39 cellular contexts compared by ENCODE assay signal in genomic region chr12:51901121-51901812, GRCh38. TPM values are rescaled to one million over a fixed set of nuclear protein-coding genes. Genes with fewer than 3 reads are reported as not detected.
DNase-seq lines count a peak whose midpoint lies in the region; ATAC-seq, FAIRE-seq and TF ChIP-seq lines count a peak whose summit lies in the region.
"Had no signal": no experiment of that assay in that cellular context is flagged by ENCODE, and none has a peak within 500 bp of the region (broad histone marks: within the 10 kb centered on the region; RNA-seq: fewer than 3 reads in every experiment).

No MANE protein-coding gene starts in this region.

- DNase-seq in SIG-M5 treated with dmso at 0.1 percent for 504 hours (lab: John Stamatoyannopoulos, UW; ENCODE audit: unreplicated experiment) (peak; percentile 11), SIG-M5 (lab: John Stamatoyannopoulos, UW) (no peak), K562 (ENCODE audit: extremely low read depth in 1 of 4, low spot score in 3 of 4) (peak in 1 of 4 experiments; percentile 44), left kidney (ENCODE audit: low read depth, low spot score) (peak; percentile 92), small intestine (peak; percentile 86), RKO (ENCODE audit: low spot score) (no peak), NCI-H1694 treated with DMSO at 0.1 percent for 48 hours (lab: John Stamatoyannopoulos, UW) (no peak)
- DNase-seq: 8988T; activated B cell treated with CpG ODN at 0.5 μM for 24 hours; activated CD8-positive, alpha-beta memory T cell treated with anti-CD3 and anti-CD28 coated beads, Interleukin-2, amount 10 ng/mL, durations not matched to agents 7 days and 5 days; activated naive CD4-positive, alpha-beta T cell; activated naive CD8-positive, alpha-beta T cell treated with anti-CD3 and anti-CD28 coated beads, Interleukin-2, amount 50 U/mL, for 24 hours; activated T-cell treated with anti-CD3 and anti-CD28 coated beads, Interleukin-2, amount 50 U/mL, for 72 hours; Calu3; cortex of kidney; DMS79 treated with DMSO at 0.1 percent for 48 hours; effector memory CD4-positive, alpha-beta T cell; erythroblast; GDM1; GM23248; Karpas-422; lower lobe of right lung; MV-4-11; NCI-H1694; NCI-H446; NCI-H748 treated with DMSO at 0.1 percent for 48 hours; nephron progenitor cell; retina; spleen; stimulated activated CD8-positive, alpha-beta memory T cell treated with anti-CD3 and anti-CD28 coated beads, Interleukin-4, amount 100 ng/mL, for 48 hours; testis had no signal

- no peaks in the 10 kb centered on the region for H4K20me1 ChIP-seq in K562 (replicated peaks; ENCODE audit: control insufficient read depth, insufficient read depth, low read length)

- no peaks in the 10 kb centered on the region for H3K79me2 ChIP-seq in K562 (ENCODE audit: control insufficient read depth, insufficient read depth, low read length)

- TF ChIP-seq CTCF in K562 (IDR thresholded peaks at IDR 0.05 in 2 of 3, conservative IDR thresholded peaks at IDR 0.05 in 1 of 3; ENCODE audit: insufficient read depth in 2 of 3, low read depth in 1 of 3, low read length in 3 of 3), result 0 out of 6 replicates have a peak, but pooled peaks of 1 of the 3 experiments have one; percentile 5

- H3K4me3 ChIP-seq in K562, result no peak overlapping the region
- no peak overlapping the region for H3K4me3 ChIP-seq in small intestine (ENCODE audit: low read depth in 1 of 2, low read length in 2 of 2)
- H3K4me3 ChIP-seq: GM23248, lower lobe of right lung, ovary, spleen had no signal

- H3K36me3 ChIP-seq in K562 (ENCODE audit: control insufficient read depth, insufficient read depth, low read length) (no peaks in the 10 kb centered on the region), small intestine (ENCODE audit: control insufficient read depth in 2 of 2, insufficient read depth in 2 of 2, low read length in 2 of 2) (no peaks in the 10 kb centered on the region)
- H3K36me3 ChIP-seq: lower lobe of right lung, ovary, spleen had no signal

- no peak for TF ChIP-seq POLR2A in K562 (conservative IDR thresholded peaks at IDR 0.05)

- POLR2A ChIA-PET in K562 (lab: Yijun Ruan, JAX), result interaction anchor here (1.2 to 1.4 kb wide), 2 partner anchors 15 to 16 kb away, joined by 3 read pairs; no protein-coding TSS in a partner anchor

- H2AFZ ChIP-seq in K562 (ENCODE audit: low read depth, low read length), result no peak overlapping the region
- H2AFZ ChIP-seq: GM23248 had no signal

- H3K27me3 ChIP-seq in K562 (ENCODE audit: control insufficient read depth in 2 of 2, insufficient read depth in 2 of 2, low read length in 2 of 2), result no peaks in the 10 kb centered on the region
- H3K27me3 ChIP-seq in small intestine (ENCODE audit: control insufficient read depth in 2 of 2, insufficient read depth in 2 of 2, low read length in 2 of 2), result no peaks in the 10 kb centered on the region
- H3K27me3 ChIP-seq: ovary, testis had no signal

- 38% methylated on average over 14 of the region's 14 CpGs for WGBS in K562 (ENCODE audit: insufficient coverage, low coverage, missing lambda C conversion rate)
- WGBS in small intestine, 3 donors, result 42 to 70% (median 54%) methylated on average over 14 of the region's 14 CpGs

- no peaks in the 10 kb centered on the region for H3K9me1 ChIP-seq in K562 (ENCODE audit: control insufficient read depth, insufficient read depth, low read length)

- no peak overlapping the region for H3K27ac ChIP-seq in K562 (ENCODE audit: extremely low read depth, low read depth, low read length)
- H3K27ac ChIP-seq in small intestine (ENCODE audit: low read depth in 1 of 2, low read length in 1 of 2), result no peak overlapping the region
- H3K27ac ChIP-seq: GM23248, lower lobe of right lung, ovary, spleen, testis had no signal

- ATAC-seq in K562, result peak; percentile 29
- ATAC-seq in GM21576 (IDR thresholded peaks at IDR 0.05; ENCODE audit: unreplicated experiment), result no peak
- ATAC-seq: activated CD8-positive, alpha-beta memory T cell treated with anti-CD3 and anti-CD28 coated beads, Interleukin-2, amount 10 ng/mL, durations not matched to agents 7 days and 5 days; activated naive CD8-positive, alpha-beta T cell treated with anti-CD3 and anti-CD28 coated beads, Interleukin-2, amount 50 U/mL, for 24 hours; lower lobe of right lung had no signal

- intact Hi-C loops in K562 (cut with micrococcal nuclease), result no loop called here

- no peak overlapping the region for H3K4me2 ChIP-seq in K562 (ENCODE audit: insufficient read depth, low read length)

- BruUV-seq in K562 (replicated peaks; lab: Mats Ljungman, UMichigan), result no TSS peak

- H3K9ac ChIP-seq in K562 (ENCODE audit: insufficient read depth in 1 of 2, low read depth in 2 of 2, low read length in 2 of 2), result peak overlapping the region in 1 of 2 experiments; percentile 20; a peak in 1 of 4 replicates
- H3K9ac ChIP-seq: GM23248 had no signal

- H3K4me1 ChIP-seq in K562 (replicated peaks in 1 of 2; ENCODE audit: control insufficient read depth in 2 of 2, insufficient read depth in 2 of 2, low read length in 2 of 2) (peaks cover 20 to 24% of the 10 kb centered on the region in 2 experiments), small intestine (ENCODE audit: control insufficient read depth in 2 of 2, insufficient read depth in 1 of 2, low read depth in 1 of 2, low read length in 1 of 2) (peaks cover 0 to 6% of the 10 kb centered on the region in 2 donors)

- FAIRE-seq in K562 (lab: Jason Lieb, UNC) (peak; percentile 26), small intestine (lab: Jason Lieb, UNC) (no peak)
- FAIRE-seq: RCC 7860, urothelium cell line had no signal

- in situ Hi-C loops in K562 (cut with MboI), result no loop called here

- no peak for TF ChIP-seq EP300 in K562 (IDR thresholded peaks at IDR 0.05; ENCODE audit: low read length)

- no peak for TF ChIP-seq RAD21 in K562 (CRISPR knock-in tag; conservative IDR thresholded peaks at IDR 0.05 in 1 of 2, IDR thresholded peaks at IDR 0.05 in 1 of 2)

- CTCF ChIA-PET in K562 (lab: Yijun Ruan, JAX; ENCODE audit: low intra/inter-chr PET ratio), result interaction anchor here (0.6 kb wide), 1 partner anchor 105 kb away, joined by 3 read pairs; the partner anchor contains the start of gene TAMALIN

- no peaks in the 10 kb centered on the region; the same call in 1 of the 2 replicates for H3K9me3 ChIP-seq in K562 (replicated peaks; ENCODE audit: control insufficient read depth, insufficient read depth, low read depth, low read length)
- no peaks in the 10 kb centered on the region for H3K9me3 ChIP-seq in small intestine (ENCODE audit: control insufficient read depth, low read depth)
- H3K9me3 ChIP-seq: lower lobe of right lung, ovary, spleen, testis had no signal

RNA-seq across cellular contexts. Expression of gene ACVRL1, which starts 6.0 kb away (rescaled TPM):
- total RNA-seq in K562 (2011; cell fraction: chromatin; rRNA removed; ENCODE audit: low replicate concordance), result 1.3 and 3.5 TPM in 2 replicates
- total RNA-seq in K562 (2011; cell fraction: nucleolus; rRNA removed), result 2.1 and 2.7 TPM in 2 replicates
- 1.2 and 2.4 TPM in 2 replicates for total RNA-seq in K562 (2011; cell fraction: nucleoplasm; rRNA removed)
- 0.20 and 0.91 TPM in 2 replicates for total RNA-seq in K562 (2014; rRNA removed)
- 0.06 and 0.22 TPM in 2 replicates for total RNA-seq in K562 (2014; rRNA removed; fragmentation: Illumina TruSeq; extraction: Trizol)
- total RNA-seq in K562 (2015; rRNA removed; fragmentation: Illumina TruSeq; extraction: Trizol), result 0.36 and 0.87 TPM in 2 replicates
- 1.3 and 1.4 TPM in 2 replicates for total RNA-seq in K562 (2021)
- polyA plus RNA-seq in K562 (2011; rRNA removed), result 0.26 and 0.83 TPM in 2 replicates
- polyA plus RNA-seq in K562 (2011; cell fraction: cytosol; rRNA removed), result 0.39 and 0.47 TPM in 2 replicates
- 2.0 and 2.1 TPM in 2 replicates for polyA plus RNA-seq in K562 (2011; cell fraction: nucleus; rRNA removed)
- polyA plus RNA-seq in K562 (2012), result 1.2 and 5.1 TPM in 2 replicates
- 0.30 and 0.71 TPM in 2 replicates for polyA plus RNA-seq in K562 (2014; fragmentation: Illumina TruSeq; extraction: Trizol)
- polyA plus RNA-seq in K562 (2014; fragmentation: Nextera tagmentation; extraction: Ambion mirVana), result under 1 TPM; 0.07 to 0.11 TPM
- polyA plus RNA-seq in K562 (2014; rRNA removed), result 0.42 and 0.45 TPM in 2 replicates
- polyA minus RNA-seq in K562 (2011; rRNA and poly(A)+ RNA removed), result 0.28 and 1.2 TPM in 2 replicates
- polyA minus RNA-seq in K562 (2011; cell fraction: cytosol; rRNA and poly(A)+ RNA removed), result not detected in 2 replicates
- 0.94 and 1.7 TPM in 2 replicates for polyA minus RNA-seq in K562 (2011; cell fraction: nucleus; rRNA and poly(A)+ RNA removed)
- polyA plus RNA-seq in small intestine, result 10 to 100 TPM in 1 of 3 donors, 1 to 10 TPM in 1, under 1 TPM in 1; 0.89 to 44.2 (median 4.6) TPM
- total RNA-seq: activated B cell treated with CpG ODN at 0.5 μM for 24 hours; activated CD8-positive, alpha-beta memory T cell treated with anti-CD3 and anti-CD28 coated beads, Interleukin-2, amount 10 ng/mL, durations not matched to agents 7 days and 5 days; activated T-cell treated with anti-CD3 and anti-CD28 coated beads, Interleukin-2, amount 50 U/mL, for 72 hours; Calu3; SK-MEL-5; T-helper 1 cell treated with Interleukin-12 subunit alpha and Interleukin-12 subunit beta and Interleukin-4 antibody, amounts not matched to agents 30 ng/mL and 1 ng/mL, for 36 hours had no signal

RNA-seq across cellular contexts. Expression of gene ANKRD33, which starts 13.4 kb away (rescaled TPM):
- total RNA-seq in K562 (2011; cell fraction: chromatin; rRNA removed; ENCODE audit: low replicate concordance), result 0.21 and 0.51 TPM in 2 replicates
- 0.39 and 0.50 TPM in 2 replicates for total RNA-seq in K562 (2011; cell fraction: nucleolus; rRNA removed)
- 0.31 and 0.37 TPM in 2 replicates for total RNA-seq in K562 (2011; cell fraction: nucleoplasm; rRNA removed)
- not detected in 2 replicates for total RNA-seq in K562 (2014; rRNA removed)
- total RNA-seq in K562 (2014; rRNA removed; fragmentation: Illumina TruSeq; extraction: Trizol), result 0.07 and 0.10 TPM in 2 replicates
- total RNA-seq in K562 (2015; rRNA removed; fragmentation: Illumina TruSeq; extraction: Trizol), result 0.11 and 0.23 TPM in 2 replicates
- 0.20 TPM in 1 of 2 replicates, not detected in the other for total RNA-seq in K562 (2021)
- polyA plus RNA-seq in K562 (2011; rRNA removed), result 0.06 and 0.08 TPM in 2 replicates
- 0.04 TPM in 1 of 2 replicates, not detected in the other for polyA plus RNA-seq in K562 (2011; cell fraction: cytosol; rRNA removed)
- polyA plus RNA-seq in K562 (2011; cell fraction: nucleus; rRNA removed), result 0.18 and 0.47 TPM in 2 replicates
- 0.17 and 3.1 TPM in 2 replicates for polyA plus RNA-seq in K562 (2012)
- 0.04 TPM in 1 of 2 replicates, not detected in the other for polyA plus RNA-seq in K562 (2014; fragmentation: Illumina TruSeq; extraction: Trizol)
- polyA plus RNA-seq in K562 (2014; fragmentation: Nextera tagmentation; extraction: Ambion mirVana), result not detected
- polyA plus RNA-seq in K562 (2014; rRNA removed), result 0.11 TPM in 1 of 2 replicates, not detected in the other
- polyA minus RNA-seq in K562 (2011; rRNA and poly(A)+ RNA removed), result not detected in 2 replicates
- not detected in 2 replicates for polyA minus RNA-seq in K562 (2011; cell fraction: cytosol; rRNA and poly(A)+ RNA removed)
- 0.27 and 0.44 TPM in 2 replicates for polyA minus RNA-seq in K562 (2011; cell fraction: nucleus; rRNA and poly(A)+ RNA removed)
- polyA plus RNA-seq in small intestine, result not detected
- total RNA-seq: activated B cell treated with CpG ODN at 0.5 μM for 24 hours; activated CD8-positive, alpha-beta memory T cell treated with anti-CD3 and anti-CD28 coated beads, Interleukin-2, amount 10 ng/mL, durations not matched to agents 7 days and 5 days; activated T-cell treated with anti-CD3 and anti-CD28 coated beads, Interleukin-2, amount 50 U/mL, for 72 hours; Calu3; cardiac septum; GM23248; lower lobe of right lung; ovary; SK-MEL-5; spleen; T-helper 1 cell treated with Interleukin-12 subunit alpha and Interleukin-12 subunit beta and Interleukin-4 antibody, amounts not matched to agents 30 ng/mL and 1 ng/mL, for 36 hours had no signal
- polyA plus RNA-seq: CD14-positive monocyte, GM23248, ovary, spleen had no signal

RNA-seq across cellular contexts. Expression of gene ACVR1B, which starts 50.2 kb away (rescaled TPM):
- 23.4 and 35.1 TPM in 2 replicates for total RNA-seq in K562 (2011; cell fraction: chromatin; rRNA removed; ENCODE audit: low replicate concordance)
- 25.7 and 30.9 TPM in 2 replicates for total RNA-seq in K562 (2011; cell fraction: nucleolus; rRNA removed)
- total RNA-seq in K562 (2011; cell fraction: nucleoplasm; rRNA removed), result 34.2 and 41.3 TPM in 2 replicates
- total RNA-seq in K562 (2014; rRNA removed), result 6.8 and 8.6 TPM in 2 replicates
- total RNA-seq in K562 (2014; rRNA removed; fragmentation: Illumina TruSeq; extraction: Trizol), result 5.9 and 6.7 TPM in 2 replicates
- total RNA-seq in K562 (2015; rRNA removed; fragmentation: Illumina TruSeq; extraction: Trizol), result 5.9 and 6.9 TPM in 2 replicates
- total RNA-seq in K562 (2021), result 10.3 and 15.1 TPM in 2 replicates
- 8.0 and 8.4 TPM in 2 replicates for polyA plus RNA-seq in K562 (2011; rRNA removed)
- 7.8 and 8.1 TPM in 2 replicates for polyA plus RNA-seq in K562 (2011; cell fraction: cytosol; rRNA removed)
- 11.1 and 12.6 TPM in 2 replicates for polyA plus RNA-seq in K562 (2011; cell fraction: nucleus; rRNA removed)
- 7.8 and 12.4 TPM in 2 replicates for polyA plus RNA-seq in K562 (2012)
- polyA plus RNA-seq in K562 (2014; fragmentation: Illumina TruSeq; extraction: Trizol), result 9.9 and 10.8 TPM in 2 replicates
- under 1 TPM; 0.97 to 0.98 TPM for polyA plus RNA-seq in K562 (2014; fragmentation: Nextera tagmentation; extraction: Ambion mirVana)
- 7.2 and 11.3 TPM in 2 replicates for polyA plus RNA-seq in K562 (2014; rRNA removed)
- polyA minus RNA-seq in K562 (2011; rRNA and poly(A)+ RNA removed), result 12.3 and 13.4 TPM in 2 replicates
- polyA minus RNA-seq in K562 (2011; cell fraction: cytosol; rRNA and poly(A)+ RNA removed), result 5.4 and 7.0 TPM in 2 replicates
- 4.3 and 6.0 TPM in 2 replicates for polyA minus RNA-seq in K562 (2011; cell fraction: nucleus; rRNA and poly(A)+ RNA removed)
- polyA plus RNA-seq in small intestine, result 10 to 100 TPM; 11.6 to 27.9 (median 15.0) TPM

RNA-seq across cellular contexts. Expression of gene FIGNL2, which starts 52.7 kb away (rescaled TPM):
- total RNA-seq in K562 (2011; cell fraction: chromatin; rRNA removed; ENCODE audit: low replicate concordance), result 0.07 TPM in 1 of 2 replicates, not detected in the other
- total RNA-seq in K562 (2011; cell fraction: nucleolus; rRNA removed), result 0.17 TPM in 1 of 2 replicates, not detected in the other
- total RNA-seq in K562 (2011; cell fraction: nucleoplasm; rRNA removed), result not detected in 2 replicates
- total RNA-seq in K562 (2014; rRNA removed), result not detected in 2 replicates
- total RNA-seq in K562 (2014; rRNA removed; fragmentation: Illumina TruSeq; extraction: Trizol), result not detected in 2 replicates
- not detected in 2 replicates for total RNA-seq in K562 (2015; rRNA removed; fragmentation: Illumina TruSeq; extraction: Trizol)
- total RNA-seq in K562 (2021), result not detected in 2 replicates
- polyA plus RNA-seq in K562 (2011; rRNA removed), result 0.01 TPM in 1 of 2 replicates, not detected in the other
- polyA plus RNA-seq in K562 (2011; cell fraction: cytosol; rRNA removed), result 0.01 TPM in 1 of 2 replicates, not detected in the other
- polyA plus RNA-seq in K562 (2011; cell fraction: nucleus; rRNA removed), result 0.04 TPM in 1 of 2 replicates, not detected in the other
- polyA plus RNA-seq in K562 (2012), result not detected in 2 replicates
- polyA plus RNA-seq in K562 (2014; fragmentation: Illumina TruSeq; extraction: Trizol), result not detected in 2 replicates
- not detected for polyA plus RNA-seq in K562 (2014; fragmentation: Nextera tagmentation; extraction: Ambion mirVana)
- not detected in 2 replicates for polyA plus RNA-seq in K562 (2014; rRNA removed)
- polyA minus RNA-seq in K562 (2011; rRNA and poly(A)+ RNA removed), result not detected in 2 replicates
- polyA minus RNA-seq in K562 (2011; cell fraction: cytosol; rRNA and poly(A)+ RNA removed), result not detected in 2 replicates
- polyA minus RNA-seq in K562 (2011; cell fraction: nucleus; rRNA and poly(A)+ RNA removed), result not detected in 2 replicates
- polyA plus RNA-seq in small intestine, result under 1 TPM in 1 of 3 donors, not detected in 2; 0.39 TPM
- total RNA-seq: Calu3 had no signal

Comparison
In these comparisons a context has a peak if more than half of its experiments do, and no peak if none do; other contexts are left out.
1. DNase-seq: peak in SIG-M5 treated with dmso at 0.1 percent for 504 hours (single experiment), left kidney (single experiment) and small intestine (single experiment); none in SIG-M5 (single experiment), RKO (single experiment) and NCI-H1694 treated with DMSO at 0.1 percent for 48 hours (single experiment).